ENCODE assay signal across 15 cellular contexts in the genomic region with DNA sequence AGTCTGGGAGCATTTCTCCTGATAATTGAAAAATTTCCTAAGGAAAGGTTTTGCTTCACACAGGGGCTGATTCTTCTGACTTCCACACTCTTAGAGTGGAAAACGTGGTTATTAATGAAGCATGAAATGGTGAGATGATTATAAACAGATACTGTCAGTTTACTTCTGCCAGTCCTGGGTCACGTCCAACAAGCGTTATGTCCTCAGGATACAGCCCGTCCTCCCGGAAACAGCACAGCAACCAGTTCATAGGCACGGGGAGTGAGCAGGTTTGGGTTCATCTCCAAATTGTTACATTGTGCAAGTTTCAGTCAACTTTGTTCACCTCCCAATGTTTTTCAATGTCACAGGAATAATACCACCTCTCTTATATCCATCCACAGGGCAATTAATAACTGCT.
"Had no signal": no experiment of that assay in that cellular context is flagged by ENCODE, and none has a peak within 500 bp of the region (broad histone marks: within the 10 kb centered on the region; RNA-seq: fewer than 3 reads in every experiment).

No MANE protein-coding gene starts in this region.

- H3K27me3 ChIP-seq: body of pancreas, esophagus muscularis mucosa, foreskin keratinocyte, heart right ventricle, neural progenitor cell, pancreas had no signal

- DNase-seq: activated CD4-positive, CD25-positive, alpha-beta regulatory T cell; activated naive CD4-positive, alpha-beta T cell treated with anti-CD3 and anti-CD28 coated beads, Interleukin-2, amount 50 U/mL, for 16 hours; activated T-cell treated with anti-CD3 and anti-CD28 coated beads, Interleukin-2, amount 50 U/mL, for 1 hour; body of pancreas; foreskin keratinocyte; heart right ventricle; kidney; left ventricle myocardium superior; pancreas; stimulated activated CD4-positive, alpha-beta T cell treated with anti-CD3 and anti-CD28 coated beads, Interleukin-4, amount 100 ng/mL, for 4 hours; stimulated activated naive CD8-positive, alpha-beta T cell treated with anti-CD3 and anti-CD28 coated beads, Interleukin-15, amount 100 ng/mL, for 72 hours had no signal

- H3K9me3 ChIP-seq: body of pancreas, esophagus muscularis mucosa, heart right ventricle, pancreas, thoracic aorta had no signal

- H3K4me2 ChIP-seq: neural progenitor cell had no signal

- H2AFZ ChIP-seq: neural progenitor cell had no signal

- ATAC-seq: body of pancreas; foreskin keratinocyte; heart right ventricle; left ventricle myocardium superior; pancreas; stimulated activated naive CD8-positive, alpha-beta T cell treated with anti-CD3 and anti-CD28 coated beads, Interleukin-15, amount 100 ng/mL, for 72 hours had no signal

- H3K4me3 ChIP-seq: body of pancreas, esophagus muscularis mucosa, heart right ventricle, neural progenitor cell, pancreas, skin epidermis, thoracic aorta had no signal

- H3K27ac ChIP-seq: body of pancreas, esophagus muscularis mucosa, foreskin keratinocyte, heart right ventricle, neural progenitor cell, pancreas, skin epidermis, thoracic aorta had no signal

- H3K9ac ChIP-seq: neural progenitor cell had no signal

- H3K36me3 ChIP-seq: esophagus muscularis mucosa, heart right ventricle, neural progenitor cell, pancreas, thoracic aorta had no signal

- H3K4me1 ChIP-seq: foreskin keratinocyte, neural progenitor cell had no signal
